ENCODE assay signal across 6 cellular contexts in the genomic region with DNA sequence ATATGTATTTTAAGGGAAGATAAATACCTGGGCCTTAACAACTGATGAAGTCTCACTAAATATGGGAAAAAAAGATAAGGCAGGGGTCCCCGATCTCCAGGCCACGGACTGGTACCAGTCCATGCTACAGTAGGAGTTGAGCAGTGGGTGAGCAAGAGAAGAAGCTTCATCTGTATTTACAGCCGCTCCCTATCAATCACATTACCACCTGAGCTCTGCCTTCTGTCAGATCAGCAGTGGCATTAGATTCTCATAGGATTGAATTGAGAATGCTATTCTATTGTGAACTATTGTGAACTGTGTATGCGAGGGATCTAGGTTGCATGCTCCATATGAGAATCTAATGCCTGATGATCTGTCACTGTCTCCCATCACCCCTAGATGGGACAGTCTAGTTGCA.
"Had no signal": no experiment of that assay in that cellular context is flagged by ENCODE, and none has a peak within 500 bp of the region (broad histone marks: within the 10 kb centered on the region; RNA-seq: fewer than 3 reads in every experiment).

No MANE protein-coding gene starts in this region.

- H3K4me3 Mint-ChIP-seq: GM23338, H9, HFFc6 had no signal

- ATAC-seq: GM23338, K562 had no signal

- H3K27ac Mint-ChIP-seq: GM23338, H9, HFFc6 had no signal

- H3K4me1 Mint-ChIP-seq: GM23338 had no signal

- DNase-seq: H9, HCEC 1CT, HFFc6, IMR-90 had no signal

- H3K4me3 ChIP-seq: GM23338, K562 had no signal

- H3K9me3 Mint-ChIP-seq: HFFc6 had no signal
